In the genomic region with DNA sequence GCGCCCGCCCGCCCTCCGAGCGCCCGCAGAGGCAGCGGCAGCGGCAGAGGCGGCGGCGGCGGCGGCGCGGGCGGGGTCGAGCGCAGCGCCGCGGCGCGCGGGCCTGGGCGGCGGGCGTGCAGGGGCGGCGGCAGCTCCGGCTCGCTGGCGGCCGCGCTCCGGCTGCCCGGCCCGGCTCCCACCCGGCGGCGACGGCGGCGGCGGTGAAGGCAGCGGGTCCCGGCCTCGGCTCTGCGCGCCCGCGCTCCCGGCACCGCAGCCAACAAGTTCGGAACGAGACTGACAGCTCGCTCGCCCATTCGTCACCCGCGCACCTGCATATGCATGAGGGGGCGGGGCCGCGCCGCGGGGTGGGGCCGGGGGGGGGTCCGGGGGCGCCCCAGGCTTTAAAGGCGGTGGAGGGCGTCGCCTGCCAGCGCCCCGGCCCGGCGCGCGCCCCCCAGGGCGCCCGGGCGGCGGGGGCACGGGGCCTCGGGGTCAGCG, we compare ENCODE assay signal across 8 cellular contexts. TPM values are rescaled to one million over a fixed set of nuclear protein-coding genes. Genes with fewer than 3 reads are reported as not detected.
DNase-seq lines count a peak whose midpoint lies in the region; ATAC-seq lines count a peak whose summit lies in the region.

A gene (minus strand): TSS at position 281 of the 483 bp plus-strand sequence. CDS start 356 bp downstream, outside the sequence.

- H3K4me3 Mint-ChIP-seq in naive B cell, result peak within 1 kb of the TSS; percentile 54 to 89 (median 82)

- peaks cover 0 to 7% of the 10 kb centered on the region in 2 donors for H3K36me3 Mint-ChIP-seq in naive B cell

- no peaks in the 10 kb centered on the region for H3K9me3 Mint-ChIP-seq in naive B cell

- peaks cover 11 to 18% (median 17%) of the 10 kb centered on the region in 3 donors for H3K4me1 Mint-ChIP-seq in naive B cell

- peak; percentile 70 for DNase-seq in NCI-H2107 (lab: John Stamatoyannopoulos, UW)
- peak; percentile 57 for DNase-seq in activated CD8-positive, alpha-beta memory T cell treated with anti-CD3 and anti-CD28 coated beads, Interleukin-2, amount 50 U/mL, for 4 hours
- peak; percentile 30 for DNase-seq in naive B cell
- DNase-seq in islet precursor cell, result no peak
- DNase-seq in dedifferentiated amniotic fluid mesenchymal stem cell (ENCODE audit: extremely low spot score), result no peak

- ATAC-seq in naive B cell (ENCODE audit: low read depth in 2 of 2), result peak; percentile 40 to 46

- H3K4me3 ChIP-seq in GM08714 (ENCODE audit: low read length), result peak within 1 kb of the TSS; percentile 7; the same call in 1 of the 2 replicates
- peak within 1 kb of the TSS in 4 of 5 donors; percentile 50 to 70 (median 56) for H3K4me3 ChIP-seq in subcutaneous abdominal adipose tissue (ENCODE audit: low read depth in 1 of 5, low read length in 5 of 5)

- peaks cover 5 to 37% (median 25%) of the 10 kb centered on the region in 3 donors for H3K27me3 Mint-ChIP-seq in naive B cell

- no peaks in the 10 kb centered on the region for H3K36me3 ChIP-seq in subcutaneous abdominal adipose tissue (ENCODE audit: control insufficient read depth in 5 of 5, insufficient read depth in 5 of 5, low read length in 5 of 5)

- H3K9ac ChIP-seq in subcutaneous abdominal adipose tissue (ENCODE audit: low read length in 5 of 5), result no peak within 1 kb of the TSS

- H3K27me3 ChIP-seq in subcutaneous abdominal adipose tissue (ENCODE audit: control insufficient read depth in 5 of 5, insufficient read depth in 4 of 5, low read length in 5 of 5), result peaks cover 0 to 8% (median 3%) of the 10 kb centered on the region in 5 donors

- H3K27ac Mint-ChIP-seq in naive B cell, result peak within 1 kb of the TSS in 4 of 6 donors; percentile 61 to 88 (median 76)

- H3K27ac ChIP-seq in subcutaneous abdominal adipose tissue (ENCODE audit: low read depth, low read length), result no peak within 1 kb of the TSS

- in situ Hi-C loops in endometrial microvascular endothelial cells (cut with HindIII; ENCODE audit: inconsistent ontology term, low pct_unique_long_range_greater_than_20kb, low sequenced_read_pairs), result no loop called here

- H3K9me3 ChIP-seq in subcutaneous abdominal adipose tissue (ENCODE audit: control insufficient read depth in 5 of 5, low read length in 5 of 5), result no peaks in the 10 kb centered on the region

- H3K4me1 ChIP-seq in subcutaneous abdominal adipose tissue (ENCODE audit: control insufficient read depth in 5 of 5, insufficient read depth in 5 of 5, low read length in 5 of 5), result peaks cover 0 to 62% (median 55%) of the 10 kb centered on the region in 5 donors

RNA-seq across cellular contexts. Expression of the gene that starts here (rescaled TPM):
- 15.2 TPM for total RNA-seq in endometrial microvascular endothelial cells (ENCODE audit: inconsistent ontology term)
- not detected for polyA plus RNA-seq in naive B cell (ENCODE audit: low read depth in 6 of 6)

Comparison
In these comparisons a context has a peak if more than half of its experiments do, and no peak if none do; other contexts are left out.
1. Peak in DNase-seq and ATAC-seq in naive B cell; RNA of the gene not detected or under 1 TPM.
2. DNase-seq: peak in NCI-H2107 (single experiment) and activated CD8-positive, alpha-beta memory T cell treated with anti-CD3 and anti-CD28 coated beads, Interleukin-2, amount 50 U/mL, for 4 hours (single experiment); none in islet precursor cell (single experiment) and dedifferentiated amniotic fluid mesenchymal stem cell (single experiment).